8 cellular contexts compared by ENCODE assay signal in the genomic region with DNA sequence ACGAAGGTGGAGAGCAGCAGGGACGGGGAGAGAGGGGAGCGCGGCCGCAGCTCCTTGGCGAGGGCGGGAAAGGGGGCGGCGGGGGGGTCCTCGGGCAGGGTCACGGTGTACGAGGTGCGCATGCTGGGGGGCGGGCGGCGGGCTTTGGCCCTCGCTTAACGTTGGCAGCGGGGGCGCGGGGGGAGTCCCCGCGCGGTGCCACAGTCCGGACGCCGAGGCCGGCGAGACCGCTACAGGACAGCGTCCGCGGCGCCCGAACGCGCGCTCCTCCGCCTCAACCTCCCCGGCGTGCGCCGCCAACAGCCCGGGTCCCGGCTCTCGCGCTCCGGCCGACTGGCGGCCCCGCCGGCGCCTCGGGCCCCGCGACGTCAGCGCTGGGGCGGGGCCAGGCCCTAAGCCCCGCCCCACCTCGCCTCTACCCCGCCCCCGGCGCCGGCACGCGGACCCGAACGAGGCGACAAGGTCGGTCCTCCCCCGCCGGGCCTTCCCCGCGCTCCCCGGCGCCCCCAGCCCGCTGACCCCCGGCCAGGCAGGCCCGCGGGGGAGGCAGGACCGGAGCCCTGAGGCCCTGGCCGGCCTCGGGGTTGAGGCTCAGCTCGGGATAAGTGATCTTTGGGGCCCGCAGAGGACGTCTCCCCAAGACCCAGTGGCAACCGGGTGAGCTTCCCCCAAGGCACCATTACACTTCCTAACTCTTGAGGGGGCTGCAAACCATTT. TPM values are rescaled to one million over a fixed set of nuclear protein-coding genes. Genes with fewer than 3 reads are reported as not detected.
A peak's percentile ranks its signal among the peaks of the same experiment; 100 is the strongest.
DNase-seq lines count a peak whose midpoint lies in the region; ATAC-seq and TF ChIP-seq lines count a peak whose summit lies in the region.

No MANE protein-coding gene starts in this region.

- DNase-seq in D341Med (ENCODE audit: low spot score), result peak; percentile 90
- DNase-seq in activated CD4-positive, alpha-beta T cell treated with anti-CD3 and anti-CD28 coated beads for 1 hour, result peak; percentile 40
- DNase-seq in right lobe of liver, result peak; percentile 78 to 85 (median 84)
- DNase-seq in stimulated activated CD4-positive, alpha-beta T cell treated with anti-CD3 and anti-CD28 coated beads, Interleukin-4, amount 100 ng/mL, for 4 hours, result peak; percentile 53 to 62
- DNase-seq in NCI-H1694 treated with DMSO at 0.1 percent for 48 hours (lab: John Stamatoyannopoulos, UW), result no peak

- intact Hi-C loops in right lobe of liver (cut with DNase I), result loop anchor here in 1 of 2 donors (10.0 kb wide), 1 partner anchor 111 kb away; no protein-coding TSS in a partner anchor

- H3K27me3 ChIP-seq in HUES64 (ENCODE audit: insufficient read depth, low read length) (peaks cover 40% of the 10 kb centered on the region), right lobe of liver (no peaks in the 10 kb centered on the region)

- TF ChIP-seq POLR2A in right lobe of liver (IDR thresholded peaks at IDR 0.05), result peak; percentile 72

- peak overlapping the region; percentile 50 for H3K4me3 ChIP-seq in HUES64 (ENCODE audit: low read length)
- peak overlapping the region; percentile 42 to 73 (median 57) for H3K4me3 ChIP-seq in right lobe of liver

- H3K9ac ChIP-seq in HUES64 (ENCODE audit: low read depth, low read length), result no peak overlapping the region

- ATAC-seq in right lobe of liver (peak; percentile 32 to 63 (median 55)), HG02973 (IDR thresholded peaks at IDR 0.05; ENCODE audit: unreplicated experiment) (no peak)

- WGBS in HUES64, result 4% methylated on average over 88 of the region's 88 CpGs
- whole genome bisulfite sequencing in right lobe of liver (ENCODE audit: insufficient coverage, low coverage, low lambda C conversion rate, missing lambda C conversion rate), result 0% methylated on average over 1 of the region's 88 CpGs

- H3K9me3 ChIP-seq in HUES64 (ENCODE audit: insufficient read depth, low read depth, low read length) (no peaks in the 10 kb centered on the region), right lobe of liver (no peaks in the 10 kb centered on the region)

- no peak for TF ChIP-seq CTCF in right lobe of liver (IDR thresholded peaks at IDR 0.05)

- H3K36me3 ChIP-seq in HUES64 (ENCODE audit: insufficient read depth, low read length) (0 out of 2 replicates have a peak, but pooled peaks cover 4% of the 10 kb centered on the region), right lobe of liver (peaks cover 0 to 11% (median 3%) of the 10 kb centered on the region in 4 donors)

- H3K4me1 ChIP-seq in HUES64 (ENCODE audit: insufficient read depth, low read length) (peaks cover 41% of the 10 kb centered on the region), right lobe of liver (peaks cover 0 to 64% (median 20%) of the 10 kb centered on the region in 4 donors)

- H3K27ac ChIP-seq in HUES64 (ENCODE audit: low read depth, low read length) (no peak overlapping the region), cingulate gyrus (ENCODE audit: low read depth, low read length) (peak overlapping the region; percentile 85), right lobe of liver (peak overlapping the region; percentile 51 to 98 (median 81))

RNA-seq across cellular contexts. Expression of gene USP2, which starts 17.5 kb away (rescaled TPM):
- 3.9 TPM for polyA plus RNA-seq in HUES64 (2013, experiment 1 of 2)
- polyA plus RNA-seq in HUES64 (2013, experiment 2 of 2), result 3.6 TPM
- total RNA-seq in right lobe of liver, result 10 to 100 TPM in 2 of 6 experiments, 1 to 10 TPM in 4; 1.3 to 25.9 (median 4.6) TPM

RNA-seq across cellular contexts. Expression of gene MFRP, which starts 17.5 kb away (rescaled TPM):
- not detected for polyA plus RNA-seq in HUES64 (2013, experiment 1 of 2)
- polyA plus RNA-seq in HUES64 (2013, experiment 2 of 2), result not detected
- not detected for total RNA-seq in right lobe of liver

RNA-seq across cellular contexts. Expression of gene C1QTNF5, which starts 23.3 kb away (rescaled TPM):
- polyA plus RNA-seq in HUES64 (2013, experiment 1 of 2), result 1.1 TPM
- polyA plus RNA-seq in HUES64 (2013, experiment 2 of 2), result 2.3 TPM
- 1 to 10 TPM; 2.8 to 6.3 (median 4.8) TPM for total RNA-seq in right lobe of liver

RNA-seq across cellular contexts. Expression of gene RNF26, which starts 29.7 kb away (rescaled TPM):
- polyA plus RNA-seq in HUES64 (2013, experiment 1 of 2), result 43.1 TPM
- 56.8 TPM for polyA plus RNA-seq in HUES64 (2013, experiment 2 of 2)
- total RNA-seq in right lobe of liver, result 10 to 100 TPM; 12.9 to 18.1 (median 15.1) TPM

RNA-seq across cellular contexts. Expression of gene MCAM, which starts 47.1 kb away (rescaled TPM):
- 13.1 TPM for polyA plus RNA-seq in HUES64 (2013, experiment 1 of 2)
- 12.7 TPM for polyA plus RNA-seq in HUES64 (2013, experiment 2 of 2)
- total RNA-seq in right lobe of liver, result 10 to 100 TPM in 4 of 6 experiments, 1 to 10 TPM in 2; 1.8 to 28.7 (median 12.5) TPM
